ENCODE assay signal across 1 cellular context in the genomic region with DNA sequence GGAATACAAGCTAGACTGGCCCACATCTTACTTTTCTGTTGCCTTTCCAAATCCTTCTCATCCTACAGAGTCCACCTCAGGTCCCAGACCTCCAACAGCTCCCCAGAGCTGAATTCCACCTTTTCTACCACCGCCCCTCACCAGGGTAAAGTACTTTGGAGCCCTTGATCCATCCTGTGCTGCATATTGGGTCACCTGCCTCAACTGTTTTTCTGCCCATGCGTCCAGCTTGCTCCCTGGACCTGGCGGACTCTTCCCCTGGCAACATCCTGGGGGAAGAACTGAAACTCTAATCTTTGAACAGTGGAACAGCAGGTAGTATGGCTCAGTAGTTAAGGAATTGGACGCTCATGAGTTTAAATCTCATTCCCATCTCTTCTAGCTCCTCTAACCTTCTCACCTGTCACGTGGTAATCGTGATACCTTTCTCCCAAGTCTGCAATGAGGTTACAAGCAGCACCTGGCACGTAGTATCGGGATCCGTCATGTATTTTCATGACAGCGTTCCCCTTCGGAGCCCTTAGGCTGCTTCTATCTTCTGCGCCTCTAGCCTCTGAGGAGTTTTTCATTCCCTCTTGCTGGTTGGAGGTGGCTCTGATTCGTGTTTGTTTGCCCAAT.
TF ChIP-seq lines count a peak whose summit lies in the region.

No MANE protein-coding gene starts in this region.

TF ChIP-seq in SK-N-SH treated with all-trans-retinoic acid at 6 μM for 48 hours, 23 proteins besides CTCF, POLR2A, EP300 and RAD21 (continued from another document):
- no peak for TF ChIP-seq POU6F1 (CRISPR knock-in tag; IDR thresholded peaks at IDR 0.05; ENCODE audit: borderline replicate concordance, low read depth)
- no peak for TF ChIP-seq CREB5 (CRISPR knock-in tag; IDR thresholded peaks at IDR 0.05; ENCODE audit: low read depth)
- TF ChIP-seq ARNTL (CRISPR knock-in tag; IDR thresholded peaks at IDR 0.05; ENCODE audit: borderline replicate concordance, low read depth): no peak
- TF ChIP-seq TCF4 (CRISPR knock-in tag; IDR thresholded peaks at IDR 0.05; ENCODE audit: borderline replicate concordance): no peak
- TF ChIP-seq TOX (CRISPR knock-in tag; IDR thresholded peaks at IDR 0.05; ENCODE audit: borderline replicate concordance): no peak
